30 cellular contexts compared by ENCODE assay signal in genomic region chr5:35461530-35461929, GRCh38.
"Had no signal": no experiment of that assay in that cellular context is flagged by ENCODE, and none has a peak within 500 bp of the region (broad histone marks: within the 10 kb centered on the region; RNA-seq: fewer than 3 reads in every experiment).

No MANE protein-coding gene starts in this region.

- H3K4me1 Mint-ChIP-seq: activated B cell treated with CpG ODN at 0.5 μM for 24 hours; activated CD8-positive, alpha-beta memory T cell treated with anti-CD3 and anti-CD28 coated beads, Interleukin-2, amount 10 ng/mL, durations not matched to agents 7 days and 5 days; activated naive CD4-positive, alpha-beta T cell treated with anti-CD3 and anti-CD28 coated beads, Interleukin-2, amount 10 ng/mL, durations not matched to agents 7 days and 5 days; activated naive CD8-positive, alpha-beta T cell treated with anti-CD3 and anti-CD28 coated beads, Interleukin-2, amount 50 U/mL, for 24 hours had no signal

- H3K9me3 Mint-ChIP-seq: activated B cell treated with CpG ODN at 0.5 μM for 24 hours; activated CD4-positive, alpha-beta memory T cell treated with anti-CD3 and anti-CD28 coated beads for 36 hours had no signal

- ATAC-seq: activated CD8-positive, alpha-beta memory T cell treated with anti-CD3 and anti-CD28 coated beads, Interleukin-2, amount 10 ng/mL, durations not matched to agents 7 days and 5 days; activated naive CD8-positive, alpha-beta T cell treated with anti-CD3 and anti-CD28 coated beads, Interleukin-2, amount 50 U/mL, for 24 hours; Panc1 had no signal

- H3K4me1 ChIP-seq: SJCRH30 had no signal

- H3K4me3 ChIP-seq: SJCRH30, SK-N-MC had no signal

- H3K27ac Mint-ChIP-seq: activated B cell treated with CpG ODN at 0.5 μM for 24 hours; activated CD4-positive, alpha-beta memory T cell treated with anti-CD3 and anti-CD28 coated beads for 36 hours; activated CD8-positive, alpha-beta memory T cell treated with anti-CD3 and anti-CD28 coated beads, Interleukin-2, amount 10 ng/mL, durations not matched to agents 7 days and 5 days; activated naive CD4-positive, alpha-beta T cell treated with anti-CD3 and anti-CD28 coated beads, Interleukin-2, amount 10 ng/mL, durations not matched to agents 7 days and 5 days; activated naive CD8-positive, alpha-beta T cell; activated naive CD8-positive, alpha-beta T cell treated with anti-CD3 and anti-CD28 coated beads, Interleukin-2, amount 50 U/mL, for 24 hours had no signal

- H3K27me3 Mint-ChIP-seq: activated B cell treated with CpG ODN at 0.5 μM for 24 hours had no signal

- DNase-seq: activated B cell treated with CpG ODN at 0.5 μM for 24 hours; activated CD4-positive, alpha-beta memory T cell treated with anti-CD3 and anti-CD28 coated beads for 36 hours; activated CD4-positive, alpha-beta T cell treated with anti-CD3 and anti-CD28 coated beads for 4 hours; activated CD4-positive, alpha-beta T cell treated with anti-CD3 and anti-CD28 coated beads, Interleukin-2, amount 50 U/mL, for 1 hour; activated CD4-positive, CD25-positive, alpha-beta regulatory T cell treated with anti-CD3 and anti-CD28 coated beads, Interleukin-2, amount 50 U/mL, for 72 hours; activated CD8-positive, alpha-beta memory T cell treated with anti-CD3 and anti-CD28 coated beads for 24 hours; activated CD8-positive, alpha-beta memory T cell treated with anti-CD3 and anti-CD28 coated beads, Interleukin-2, amount 10 ng/mL, durations not matched to agents 7 days and 5 days; activated CD8-positive, alpha-beta memory T cell treated with anti-CD3 and anti-CD28 coated beads, Interleukin-2, amount 50 U/mL, for 48 hours; activated effector memory CD4-positive, alpha-beta T cell treated with Interleukin-2 at 50 U/mL for 16 hours; activated naive CD4-positive, alpha-beta T cell treated with anti-CD3 and anti-CD28 coated beads, Interleukin-2, amount 10 ng/mL, durations not matched to agents 7 days and 5 days; activated naive CD8-positive, alpha-beta T cell treated with anti-CD3 and anti-CD28 coated beads, Interleukin-2, amount 50 U/mL, for 24 hours; activated T-cell treated with anti-CD3 and anti-CD28 coated beads, Interleukin-2, amount 50 U/mL, for 48 hours; anterior cingulate cortex; brain microvascular endothelial cell; central memory CD4-positive, alpha-beta T cell; Karpas-422; NCI-H1105; NCI-H1417 treated with DMSO at 0.1 percent for 48 hours; NCI-H1694; NCI-H1930; NCI-H2081 treated with DMSO at 0.1 percent for 48 hours; NCI-H345; NCI-H524 treated with DMSO at 0.1 percent for 48 hours; SHP77; SJCRH30; T1000 had no signal

- H3K36me3 ChIP-seq: brain microvascular endothelial cell, SJCRH30 had no signal

- H3K27me3 ChIP-seq: brain microvascular endothelial cell, SJCRH30 had no signal

- H3K36me3 Mint-ChIP-seq: activated CD4-positive, alpha-beta memory T cell treated with anti-CD3 and anti-CD28 coated beads for 36 hours; activated CD8-positive, alpha-beta memory T cell treated with anti-CD3 and anti-CD28 coated beads, Interleukin-2, amount 10 ng/mL, durations not matched to agents 7 days and 5 days; activated naive CD4-positive, alpha-beta T cell treated with anti-CD3 and anti-CD28 coated beads, Interleukin-2, amount 10 ng/mL, durations not matched to agents 7 days and 5 days had no signal

- H3K4me3 Mint-ChIP-seq: activated B cell treated with CpG ODN at 0.5 μM for 24 hours; activated CD4-positive, alpha-beta memory T cell treated with anti-CD3 and anti-CD28 coated beads for 36 hours; activated CD8-positive, alpha-beta memory T cell treated with anti-CD3 and anti-CD28 coated beads, Interleukin-2, amount 10 ng/mL, durations not matched to agents 7 days and 5 days; activated naive CD4-positive, alpha-beta T cell treated with anti-CD3 and anti-CD28 coated beads, Interleukin-2, amount 10 ng/mL, durations not matched to agents 7 days and 5 days; activated naive CD8-positive, alpha-beta T cell; activated naive CD8-positive, alpha-beta T cell treated with anti-CD3 and anti-CD28 coated beads, Interleukin-2, amount 50 U/mL, for 24 hours had no signal

- H3K27ac ChIP-seq: brain microvascular endothelial cell, SJCRH30, SK-N-MC, VCaP had no signal
